ENCODE assay signal across 8 cellular contexts in genomic region chr6:2839982-2840793, GRCh38. TPM values are rescaled to one million over a fixed set of nuclear protein-coding genes. Genes with fewer than 3 reads are reported as not detected.
A peak's percentile ranks its signal among the peaks of the same experiment; 100 is the strongest.
DNase-seq lines count a peak whose midpoint lies in the region; ATAC-seq, FAIRE-seq and TF ChIP-seq lines count a peak whose summit lies in the region.

No MANE protein-coding gene starts in this region.

- H3K9me3 ChIP-seq in Panc1 (ENCODE audit: control insufficient read depth, insufficient read depth, low read depth, low read length) (no peaks in the 10 kb centered on the region), endothelial cell of umbilical vein (replicated peaks; ENCODE audit: control insufficient read depth, insufficient read depth, low read length) (no peaks in the 10 kb centered on the region), neuronal stem cell (replicated peaks in 1 of 2; ENCODE audit: control insufficient read depth in 2 of 2, insufficient read depth in 1 of 2, low read depth in 1 of 2, low read length in 2 of 2) (no peaks in the 10 kb centered on the region)

- CTCF ChIA-PET in Panc1 (lab: Charles Lee) = interaction anchor here (1.6 kb wide), 1 partner anchor 49 kb away, joined by 6 read pairs; no protein-coding TSS in a partner anchor
- CTCF ChIA-PET in endothelial cell of umbilical vein (lab: Charles Lee) = interaction anchor here (0.9 to 11.2 kb wide), 7 partner anchors 11 to 112 kb away, joined by 3 to 262 read pairs (median 7); no protein-coding TSS in a partner anchor

- peak overlapping the region; percentile 4 for H2BK5ac ChIP-seq in neuronal stem cell (ENCODE audit: low read length)

- no peak overlapping the region for H4K8ac ChIP-seq in neuronal stem cell (ENCODE audit: low read depth, low read length)

- H3K4me3 ChIP-seq in Panc1 (ENCODE audit: low read depth in 2 of 2, low read length in 2 of 2) (peak overlapping the region; percentile 49 to 75), endothelial cell of umbilical vein (replicated peaks in 1 of 3; ENCODE audit: insufficient read depth in 1 of 3, low read depth in 1 of 3, low read length in 3 of 3) (no peak overlapping the region), neuronal stem cell (ENCODE audit: low read length in 2 of 2) (no peak overlapping the region)

- in situ Hi-C loops in Panc1 (cut with HindIII; ENCODE audit: low pct_unique_long_range_greater_than_20kb, low sequenced_read_pairs) = no loop called here

- H3K18ac ChIP-seq in neuronal stem cell (ENCODE audit: low read length) = no peak overlapping the region

- H2BK120ac ChIP-seq in neuronal stem cell (ENCODE audit: low read depth, low read length) = no peak overlapping the region

- H3K14ac ChIP-seq in neuronal stem cell (ENCODE audit: low read length) = no peak overlapping the region

- no peaks in the 10 kb centered on the region for H3K9me1 ChIP-seq in endothelial cell of umbilical vein (replicated peaks; ENCODE audit: control insufficient read depth, extremely low read depth, insufficient read depth, low read length)

- no peak overlapping the region for H2AFZ ChIP-seq in endothelial cell of umbilical vein (ENCODE audit: low read depth, low read length)
- peak overlapping the region; percentile 16 for H2AFZ ChIP-seq in neuronal stem cell (ENCODE audit: low read length)

- H3K27me3 ChIP-seq in Panc1 (ENCODE audit: control insufficient read depth, insufficient read depth, low read length) (no peaks in the 10 kb centered on the region), endothelial cell of umbilical vein (ENCODE audit: control insufficient read depth in 2 of 2, insufficient read depth in 2 of 2, low read length in 2 of 2) (no peaks in the 10 kb centered on the region), neuronal stem cell (ENCODE audit: control insufficient read depth in 3 of 3, insufficient read depth in 3 of 3, low read depth in 1 of 3, low read length in 3 of 3) (no peaks in the 10 kb centered on the region)

- H3K36me3 ChIP-seq in Panc1 (ENCODE audit: control insufficient read depth, insufficient read depth, low read length) = peaks cover 7% of the 10 kb centered on the region; the same call in 1 of the 2 replicates
- H3K36me3 ChIP-seq in endothelial cell of umbilical vein (ENCODE audit: control insufficient read depth in 2 of 2, extremely low read depth in 1 of 2, insufficient read depth in 2 of 2, low read length in 2 of 2) = peaks cover 2 to 6% of the 10 kb centered on the region in 2 experiments
- peaks cover 0 to 4% of the 10 kb centered on the region in 2 donors for H3K36me3 ChIP-seq in neuronal stem cell (replicated peaks in 1 of 2; ENCODE audit: control insufficient read depth in 2 of 2, insufficient read depth in 2 of 2, low read length in 2 of 2)

- no peak overlapping the region for H3K23ac ChIP-seq in neuronal stem cell (ENCODE audit: low read depth, low read length, poor library complexity)

- no peak for TF ChIP-seq CTCF in Panc1 (IDR thresholded peaks at IDR 0.05)
- TF ChIP-seq CTCF in endothelial cell of umbilical vein (IDR thresholded peaks at IDR 0.05; ENCODE audit: extremely low read depth in 1 of 2, insufficient read depth in 1 of 2, low read depth in 1 of 2, low read length in 2 of 2) = no peak

- no peak overlapping the region for H2BK12ac ChIP-seq in neuronal stem cell (ENCODE audit: low read length)

- dilution Hi-C loops in endothelial cell of umbilical vein (cut with MboI; ENCODE audit: extremely low pct_ligation_motif_present, low sequenced_read_pairs) = no loop called here

- intact Hi-C loops in Panc1 (cut with micrococcal nuclease; ENCODE audit: unreplicated experiment) = loop anchor here (2.0 kb wide), 1 partner anchor 49 kb away; no protein-coding TSS in a partner anchor
- intact Hi-C loops in endothelial cell of umbilical vein (cut with micrococcal nuclease) = no loop called here

- H3K4me2 ChIP-seq in endothelial cell of umbilical vein (ENCODE audit: insufficient read depth, low read length) (no peak overlapping the region), neuronal stem cell (ENCODE audit: insufficient read depth, low read length, poor library complexity, severe bottlenecking) (no peak overlapping the region)

- no peak overlapping the region for H3K9ac ChIP-seq in endothelial cell of umbilical vein (replicated peaks; ENCODE audit: extremely low read depth, insufficient read depth, low read length)
- H3K9ac ChIP-seq in neuronal stem cell (ENCODE audit: low read depth, low read length, poor library complexity) = no peak overlapping the region

- peaks cover 50% of the 10 kb centered on the region for H3K4me1 ChIP-seq in Panc1 (ENCODE audit: control insufficient read depth, insufficient read depth, low read length)
- peaks cover 35% of the 10 kb centered on the region for H3K4me1 ChIP-seq in endothelial cell of umbilical vein (ENCODE audit: control insufficient read depth, extremely low read depth, insufficient read depth, low read length)
- peaks cover 10 to 16% of the 10 kb centered on the region in 2 donors for H3K4me1 ChIP-seq in neuronal stem cell (ENCODE audit: control insufficient read depth in 2 of 2, insufficient read depth in 1 of 2, low read depth in 1 of 2, low read length in 2 of 2)

- ATAC-seq in Panc1 (no peak), GM18519 (IDR thresholded peaks at IDR 0.05; ENCODE audit: low FRiP score, unreplicated experiment) (no peak), HG03439 (IDR thresholded peaks at IDR 0.05; ENCODE audit: unreplicated experiment) (no peak)

- H3K79me1 ChIP-seq in neuronal stem cell (ENCODE audit: low read depth, low read length) = no peaks in the 10 kb centered on the region

- no peak for TF ChIP-seq POLR2A in endothelial cell of umbilical vein (IDR thresholded peaks at IDR 0.05; ENCODE audit: low read depth, low read length)

- H3K4ac ChIP-seq in neuronal stem cell (ENCODE audit: low read length) = no peak overlapping the region

- no peak overlapping the region for H2AK5ac ChIP-seq in neuronal stem cell (ENCODE audit: low read depth, low read length)

- FAIRE-seq in endothelial cell of umbilical vein (lab: Jason Lieb, UNC) = no peak

- peak; percentile 76 for DNase-seq in CD1c-positive myeloid dendritic cell (ENCODE audit: extremely low spot score)
- DNase-seq in Panc1 (ENCODE audit: low read depth, low spot score) = no peak
- DNase-seq in endothelial cell of umbilical vein (ENCODE audit: low read depth, low spot score) = no peak
- DNase-seq in neuronal stem cell (ENCODE audit: low spot score) = no peak
- DNase-seq in NCI-H446 (lab: John Stamatoyannopoulos, UW) = no peak
- no peak for DNase-seq in activated effector memory CD4-positive, alpha-beta T cell treated with Interleukin-2 at 50 U/mL for 16 hours

- BruUV-seq in Panc1 (replicated peaks; lab: Mats Ljungman, UMichigan) = no TSS peak
- BruUV-seq in endothelial cell of umbilical vein (replicated peaks; lab: Mats Ljungman, UMichigan) = TSS peak; percentile 24

- no peak overlapping the region for H4K91ac ChIP-seq in neuronal stem cell (ENCODE audit: low read depth, low read length, poor library complexity)

- POLR2A ChIA-PET in Panc1 (lab: Charles Lee) = interaction anchor here (0.6 to 1.7 kb wide), 4 partner anchors 13 to 95 kb away, joined by 3 to 9 read pairs (median 5); no protein-coding TSS in a partner anchor
- POLR2A ChIA-PET in endothelial cell of umbilical vein (lab: Charles Lee) = no interaction called here

- WGBS in neuronal stem cell (ENCODE audit: extremely low coverage in 2 of 2, insufficient read length in 2 of 2, insufficient replicate concordance in 1 of 2), 2 donors = no CpG with 5 or more reads among the region's 12 CpGs

- H2BK15ac ChIP-seq in neuronal stem cell (ENCODE audit: low read length) = peak overlapping the region; percentile 71

- H3K27ac ChIP-seq in Panc1 (ENCODE audit: low read length) (peak overlapping the region; percentile 87), endothelial cell of umbilical vein (ENCODE audit: insufficient read depth, low read depth, low read length) (no peak overlapping the region), neuronal stem cell (replicated peaks; ENCODE audit: low read length) (no peak overlapping the region)

- no peaks in the 10 kb centered on the region for H4K20me1 ChIP-seq in endothelial cell of umbilical vein (replicated peaks; ENCODE audit: control insufficient read depth, extremely low read depth, insufficient read depth, low read length)

- no peaks in the 10 kb centered on the region for H3K79me2 ChIP-seq in endothelial cell of umbilical vein (ENCODE audit: control insufficient read depth, insufficient read depth, low read length)

TF ChIP-seq in endothelial cell of umbilical vein, 7 proteins besides CTCF, POLR2A, EP300 and RAD21:
- no peak for TF ChIP-seq MAX (IDR thresholded peaks at IDR 0.05; ENCODE audit: insufficient read depth, insufficient read length)
- TF ChIP-seq MYC (IDR thresholded peaks at IDR 0.05; ENCODE audit: low read depth, low read length) = no peak

RNA-seq across cellular contexts. Expression of gene SERPINB1, which starts 1.5 kb away (rescaled TPM):
- total RNA-seq in Panc1 (2021; ENCODE audit: unreplicated experiment) = 40.8 TPM
- polyA plus RNA-seq in Panc1 (2012; ENCODE audit: insufficient read length) = 33.9 TPM
- 23.3 and 24.0 TPM in 2 replicates for total RNA-seq in endothelial cell of umbilical vein
- polyA plus RNA-seq in endothelial cell of umbilical vein = 5.9 and 6.7 TPM in 2 replicates
- polyA plus RNA-seq in endothelial cell of umbilical vein (2011; cell fraction: cytosol; rRNA removed) = 10.6 and 11.9 TPM in 2 replicates
- polyA plus RNA-seq in endothelial cell of umbilical vein (2011; cell fraction: nucleus; rRNA removed) = 5.7 and 9.4 TPM in 2 replicates
- 11.5 and 15.7 TPM in 2 replicates for polyA plus RNA-seq in endothelial cell of umbilical vein (2012)
- 5.7 and 6.0 TPM in 2 replicates for polyA minus RNA-seq in endothelial cell of umbilical vein
- 31.9 TPM for polyA minus RNA-seq in endothelial cell of umbilical vein (2011; cell fraction: cytosol; rRNA and poly(A)+ RNA removed)
- polyA minus RNA-seq in endothelial cell of umbilical vein (2011; cell fraction: nucleus; rRNA and poly(A)+ RNA removed) = 3.5 and 5.7 TPM in 2 replicates
- 13.3 TPM for polyA plus RNA-seq in neuronal stem cell (2013, experiment 1 of 2)
- polyA plus RNA-seq in neuronal stem cell (2013, experiment 2 of 2) = 14.7 TPM

Comparison
In these comparisons a context has a peak if more than half of its experiments do, and no peak if none do; other contexts are left out.
1. H3K4me3 ChIP-seq: peak in Panc1 (2 of 2); none in endothelial cell of umbilical vein (0 of 3) and neuronal stem cell (0 of 2).